In genomic region chr20:54622338-54623280, GRCh38 we compare ENCODE assay signal across 1 cellular context.
TF ChIP-seq lines count a peak whose summit lies in the region.

No MANE protein-coding gene starts in this region.

TF ChIP-seq in IMR-90, 13 proteins besides CTCF, POLR2A, EP300 and RAD21 (continued from another document):
- TF ChIP-seq FOS (IDR thresholded peaks at IDR 0.05; ENCODE audit: low read depth, low read length) (no peak), RFX5 (IDR thresholded peaks at IDR 0.05; ENCODE audit: low read depth, low read length) (no peak), SMC3 (IDR thresholded peaks at IDR 0.05; ENCODE audit: low read depth, low read length) (no peak)
- TF ChIP-seq, protein P1, sequence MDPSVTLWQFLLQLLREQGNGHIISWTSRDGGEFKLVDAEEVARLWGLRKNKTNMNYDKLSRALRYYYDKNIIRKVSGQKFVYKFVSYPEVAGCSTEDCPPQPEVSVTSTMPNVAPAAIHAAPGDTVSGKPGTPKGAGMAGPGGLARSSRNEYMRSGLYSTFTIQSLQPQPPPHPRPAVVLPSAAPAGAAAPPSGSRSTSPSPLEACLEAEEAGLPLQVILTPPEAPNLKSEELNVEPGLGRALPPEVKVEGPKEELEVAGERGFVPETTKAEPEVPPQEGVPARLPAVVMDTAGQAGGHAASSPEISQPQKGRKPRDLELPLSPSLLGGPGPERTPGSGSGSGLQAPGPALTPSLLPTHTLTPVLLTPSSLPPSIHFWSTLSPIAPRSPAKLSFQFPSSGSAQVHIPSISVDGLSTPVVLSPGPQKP (IDR thresholded peaks at IDR 0.05; ENCODE audit: borderline replicate concordance, low read depth, low read length): no peak
